ENCODE assay signal across 8 cellular contexts in genomic region chr2:100291152-100291970, GRCh38. TPM values are rescaled to one million over a fixed set of nuclear protein-coding genes. Genes with fewer than 3 reads are reported as not detected.
A peak's percentile ranks its signal among the peaks of the same experiment; 100 is the strongest.
DNase-seq lines count a peak whose midpoint lies in the region; ATAC-seq, FAIRE-seq and TF ChIP-seq lines count a peak whose summit lies in the region.

No MANE protein-coding gene starts in this region.

- H3K27ac ChIP-seq in small intestine (ENCODE audit: low read depth in 1 of 2, low read length in 1 of 2), result peak overlapping the region in 1 of 2 donors; percentile 32

- 42 to 59% (median 50%) methylated on average over 12 to 13 of the region's 13 CpGs for WGBS in small intestine, 3 donors

- H3K9me3 ChIP-seq in small intestine (ENCODE audit: control insufficient read depth, low read depth), result no peaks in the 10 kb centered on the region

- H3K27me3 ChIP-seq in small intestine (ENCODE audit: control insufficient read depth in 2 of 2, insufficient read depth in 2 of 2, low read length in 2 of 2), result peaks cover 0 to 2% of the 10 kb centered on the region in 2 donors

- DNase-seq in ELF-1 (ENCODE audit: low read depth, low spot score) (peak; percentile 82), NCI-H510A treated with DMSO at 0.1 percent for 48 hours (lab: John Stamatoyannopoulos, UW) (peak; percentile 60), activated T-cell treated with anti-CD3 and anti-CD28 coated beads for 4 hours (peak; percentile 34), foreskin fibroblast (peak; percentile 70 to 74), small intestine (peak; percentile 92)
- DNase-seq in effector CD8-positive, alpha-beta T cell (lab: John Stamatoyannopoulos, UW), result no peak

- FAIRE-seq in small intestine (lab: Jason Lieb, UNC), result no peak

- no peaks in the 10 kb centered on the region for H3K36me3 ChIP-seq in small intestine (ENCODE audit: control insufficient read depth in 2 of 2, insufficient read depth in 2 of 2, low read length in 2 of 2)

- no peak overlapping the region for H3K4me3 ChIP-seq in foreskin fibroblast (ENCODE audit: low read depth in 1 of 2, low read length in 2 of 2)
- no peak overlapping the region for H3K4me3 ChIP-seq in small intestine (ENCODE audit: low read depth in 1 of 2, low read length in 2 of 2)

- no peaks in the 10 kb centered on the region for H3K4me1 ChIP-seq in small intestine (ENCODE audit: control insufficient read depth in 2 of 2, insufficient read depth in 1 of 2, low read depth in 1 of 2, low read length in 1 of 2)

- no peak for TF ChIP-seq CTCF in foreskin fibroblast (IDR thresholded peaks at IDR 0.05; ENCODE audit: low read depth, low read length)

- ATAC-seq in GM19023 (IDR thresholded peaks at IDR 0.05; ENCODE audit: unreplicated experiment) (no peak), HG03442 (IDR thresholded peaks at IDR 0.05; ENCODE audit: unreplicated experiment) (no peak)

RNA-seq across cellular contexts. Expression of gene LONRF2, which starts 30.9 kb away (rescaled TPM):
- 1 to 10 TPM in 1 of 3 donors, under 1 TPM in 1, not detected in 1; under 0.01 to 1.5 TPM for polyA plus RNA-seq in small intestine
